Comparison of ENCODE assay signal across 30 cellular contexts in the genomic region with DNA sequence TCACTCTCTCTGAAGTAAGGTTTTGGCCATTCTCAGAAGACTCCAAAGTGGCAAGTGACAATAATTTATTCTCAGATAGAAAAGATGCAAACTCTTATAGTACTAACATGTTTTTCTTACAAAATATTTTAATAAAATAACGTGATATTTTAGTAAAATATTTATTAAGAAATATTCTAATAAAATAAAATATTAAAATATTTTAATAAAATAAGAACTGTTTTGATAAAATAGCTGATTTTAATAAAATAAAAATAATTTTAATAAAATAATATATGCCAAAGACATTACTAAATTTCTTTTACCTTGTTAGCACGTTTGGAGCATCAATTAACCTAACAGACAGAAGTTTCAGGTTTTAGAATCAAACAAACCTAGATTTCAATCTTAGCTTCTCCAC.
"Had no signal": no experiment of that assay in that cellular context is flagged by ENCODE, and none has a peak within 500 bp of the region (broad histone marks: within the 10 kb centered on the region; RNA-seq: fewer than 3 reads in every experiment).

No MANE protein-coding gene starts in this region.

- H3K4me2 ChIP-seq: neural progenitor cell had no signal

- H3K9ac ChIP-seq: neural progenitor cell had no signal

- H2AFZ ChIP-seq: neural progenitor cell had no signal

- H3K36me3 Mint-ChIP-seq: immature natural killer cell; mesothelial cell of epicardium; naive B cell; natural killer cell; neural progenitor cell; stimulated activated naive B cell treated with anti-CD40 and anti-IgM and Interleukin-4, amounts not matched to agents 10 μg/mL and 1 μg/mL and 100 μg/mL, for 72 hours had no signal

- H3K4me1 Mint-ChIP-seq: immature natural killer cell; naive B cell; natural killer cell; stimulated activated naive B cell treated with anti-CD40 and anti-IgM and Interleukin-4, amounts not matched to agents 10 μg/mL and 1 μg/mL and 100 μg/mL, for 72 hours had no signal

- H3K36me3 ChIP-seq: lower lobe of right lung, neural progenitor cell, neutrophil, right atrium auricular region, right lobe of liver, suprapubic skin, thoracic aorta, tibial artery, upper lobe of right lung had no signal

- H3K27ac ChIP-seq: lower lobe of right lung, neural progenitor cell, neutrophil, right atrium auricular region, right lobe of liver, suprapubic skin, thoracic aorta, tibial artery, upper lobe of right lung had no signal

- H3K9me3 ChIP-seq: lower lobe of right lung, neutrophil, right atrium auricular region, right lobe of liver, suprapubic skin, thoracic aorta, tibial artery, upper lobe of right lung had no signal

- H3K27me3 ChIP-seq: neural progenitor cell, neutrophil, right atrium auricular region, right lobe of liver, suprapubic skin, tibial artery, upper lobe of right lung had no signal

- H3K4me3 ChIP-seq: lower lobe of right lung, neural progenitor cell, right atrium auricular region, right lobe of liver, suprapubic skin, thoracic aorta, tibial artery, upper lobe of right lung had no signal

- H3K4me3 Mint-ChIP-seq: immature natural killer cell; mesothelial cell of epicardium; naive B cell; natural killer cell; nephron progenitor cell; neural progenitor cell; stimulated activated naive B cell treated with anti-CD40 and anti-IgM and Interleukin-4, amounts not matched to agents 10 μg/mL and 1 μg/mL and 100 μg/mL, for 72 hours; stimulated activated naive CD8-positive, alpha-beta T cell treated with anti-CD3 and anti-CD28 coated beads, Interleukin-15, Interleukin-2, amounts not matched to agents 100 ng/mL and 50 ng/mL, for 24 hours had no signal

- H3K27me3 Mint-ChIP-seq: naive B cell; progenitor cell of endocrine pancreas; stimulated activated naive B cell treated with anti-CD40 and anti-IgM and Interleukin-4, amounts not matched to agents 10 μg/mL and 1 μg/mL and 100 μg/mL, for 72 hours; stimulated activated naive CD8-positive, alpha-beta T cell treated with anti-CD3 and anti-CD28 coated beads, Interleukin-15, Interleukin-2, amounts not matched to agents 100 ng/mL and 50 ng/mL, for 24 hours had no signal

- H3K27ac Mint-ChIP-seq: immature natural killer cell; mesothelial cell of epicardium; naive B cell; natural killer cell; nephron progenitor cell; neural progenitor cell; progenitor cell of endocrine pancreas; stimulated activated naive B cell treated with anti-CD40 and anti-IgM and Interleukin-4, amounts not matched to agents 10 μg/mL and 1 μg/mL and 100 μg/mL, for 72 hours; stimulated activated naive CD8-positive, alpha-beta T cell treated with anti-CD3 and anti-CD28 coated beads, Interleukin-15, Interleukin-2, amounts not matched to agents 100 ng/mL and 50 ng/mL, for 24 hours had no signal

- FAIRE-seq: islet of Langerhans, urothelium cell line had no signal

- H3K4me1 ChIP-seq: lower lobe of right lung, right atrium auricular region, right lobe of liver, suprapubic skin, tibial artery, upper lobe of right lung had no signal

- ATAC-seq: left cardiac atrium; left lobe of liver; lower lobe of right lung; natural killer cell; right lobe of liver; stimulated activated naive B cell treated with anti-CD40 and anti-IgM and Interleukin-4, amounts not matched to agents 10 μg/mL and 1 μg/mL and 100 μg/mL, for 72 hours; upper lobe of right lung had no signal

- H3K9me3 Mint-ChIP-seq: immature natural killer cell; stimulated activated naive CD8-positive, alpha-beta T cell treated with anti-CD3 and anti-CD28 coated beads, Interleukin-15, Interleukin-2, amounts not matched to agents 100 ng/mL and 50 ng/mL, for 24 hours had no signal

- DNase-seq: hypothalamus; immature natural killer cell; left cardiac atrium; lower lobe of right lung; mammary epithelial cell; mesenchymal stem cell; naive B cell; natural killer cell; nephron progenitor cell; occipital lobe; right lobe of liver; stimulated activated CD4-positive, alpha-beta T cell treated with anti-CD3 and anti-CD28 coated beads, Interleukin-12 subunit alpha, Interleukin-12 subunit beta, amount 100 ng/mL, for 4 hours; stimulated activated CD4-positive, alpha-beta T cell treated with anti-CD3 and anti-CD28 coated beads, Interleukin-15, amount 100 ng/mL, for 24 hours; stimulated activated CD4-positive, alpha-beta T cell treated with anti-CD3 and anti-CD28 coated beads, Interleukin-2, amount 100 ng/mL, for 24 hours; stimulated activated CD4-positive, alpha-beta T cell treated with anti-CD3 and anti-CD28 coated beads, Interleukin-4, amount 100 ng/mL, for 1 hour; stimulated activated naive B cell treated with anti-CD40 and anti-IgM and Interleukin-4, amounts not matched to agents 10 μg/mL and 1 μg/mL and 100 μg/mL, for 72 hours; tibial artery; trophoblast cell; upper lobe of right lung had no signal
